In genomic region chr9:125166762-125167161, GRCh38 we compare ENCODE assay signal across 1 cellular context.
TF ChIP-seq lines count a peak whose summit lies in the region.

No MANE protein-coding gene starts in this region.

TF ChIP-seq in HepG2, 621 proteins besides CTCF, POLR2A, EP300 and RAD21:
- 0 out of 2 replicates have a peak, but pooled peaks have one; percentile 30 for TF ChIP-seq ZNF121 (CRISPR knock-in tag; IDR thresholded peaks at IDR 0.05)
- TF ChIP-seq ZBTB37 (CRISPR knock-in tag; IDR thresholded peaks at IDR 0.05) = no peak
